ENCODE assay signal across 1 cellular context in genomic region chr16:49734330-49734729, GRCh38.
TF ChIP-seq lines count a peak whose summit lies in the region.

No MANE protein-coding gene starts in this region.

TF ChIP-seq in WTC11, 78 proteins besides CTCF, POLR2A, EP300 and RAD21 (continued from another document):
- TF ChIP-seq, protein P1, sequence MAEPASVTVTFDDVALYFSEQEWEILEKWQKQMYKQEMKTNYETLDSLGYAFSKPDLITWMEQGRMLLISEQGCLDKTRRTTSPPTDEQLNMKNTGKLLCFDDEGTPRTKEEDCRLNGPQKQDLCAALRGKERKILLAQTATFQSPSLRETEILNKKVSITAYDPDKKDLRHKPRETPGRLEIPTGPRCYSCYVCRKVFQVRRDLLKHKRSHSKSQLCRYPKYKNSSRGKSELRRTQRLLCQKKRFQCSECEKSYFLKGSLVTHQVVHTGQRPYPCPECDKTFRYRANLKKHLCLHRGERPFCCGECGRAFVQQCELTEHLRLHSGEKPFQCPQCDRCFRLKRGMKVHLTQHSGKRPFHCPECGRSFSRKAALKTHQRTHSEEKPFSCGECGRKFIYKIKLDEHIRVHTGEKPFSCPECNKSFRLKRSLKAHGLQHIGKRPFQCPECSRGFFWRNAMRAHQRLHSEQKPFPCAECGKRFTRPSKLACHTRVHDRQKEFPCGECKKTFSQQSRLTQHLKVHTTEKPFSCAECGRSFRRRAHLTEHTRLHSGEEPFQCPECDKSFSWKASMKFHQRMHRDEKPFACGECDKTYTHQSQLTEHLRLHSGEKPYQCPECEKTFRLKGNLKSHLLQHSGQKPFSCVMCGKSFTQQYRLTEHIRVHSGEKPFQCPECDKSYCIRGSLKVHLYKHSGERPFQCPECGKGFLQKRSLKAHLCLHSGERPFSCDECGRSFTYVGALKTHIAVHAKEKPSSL (CRISPR knock-in tag; conservative IDR thresholded peaks at IDR 0.05), result no peak
- TF ChIP-seq E2F4 (CRISPR knock-in tag; IDR thresholded peaks at IDR 0.05; ENCODE audit: borderline replicate concordance, low read depth), result no peak
